In the genomic region with DNA sequence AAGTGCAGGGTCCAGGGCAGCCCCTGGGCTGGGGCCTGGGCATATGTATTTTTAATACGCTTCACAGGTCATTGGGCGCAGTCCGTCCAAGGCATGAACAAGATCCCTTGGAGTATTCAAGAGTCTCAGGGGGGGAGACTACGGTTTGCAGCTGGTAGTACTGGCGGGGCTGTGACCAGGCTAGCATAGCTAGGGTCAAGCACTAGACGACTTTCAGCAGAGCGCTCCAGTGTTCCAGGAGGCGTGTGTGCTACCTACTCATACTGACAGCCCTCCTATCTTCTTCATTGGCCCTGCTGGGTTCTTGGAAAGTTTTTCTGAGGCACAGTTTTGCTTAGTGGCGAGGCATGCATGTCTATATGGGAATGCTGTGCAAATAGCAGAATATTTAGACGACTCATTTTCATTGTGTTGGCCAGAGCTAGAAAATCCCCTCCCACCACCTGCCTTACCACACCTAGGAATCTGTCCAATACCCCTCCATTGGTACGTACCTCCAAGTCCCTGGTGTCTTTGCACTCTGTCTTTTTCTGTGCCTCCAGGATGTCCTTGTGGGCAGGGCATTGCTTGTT, we compare ENCODE assay signal across 19 cellular contexts.
DNase-seq lines count a peak whose midpoint lies in the region; ATAC-seq, FAIRE-seq and TF ChIP-seq lines count a peak whose summit lies in the region.
"Had no signal": no experiment of that assay in that cellular context is flagged by ENCODE, and none has a peak within 500 bp of the region (broad histone marks: within the 10 kb centered on the region; RNA-seq: fewer than 3 reads in every experiment).

No MANE protein-coding gene starts in this region.

- no peak overlapping the region for H2BK5ac ChIP-seq in IMR-90 (ENCODE audit: low read depth, low read length, poor library complexity, severe bottlenecking)
- no peak overlapping the region for H2BK5ac ChIP-seq in H1 (ENCODE audit: low read depth, low read length)

- H3K27ac ChIP-seq in IMR-90 (ENCODE audit: insufficient read depth, low read length): no peak overlapping the region
- no peak overlapping the region for H3K27ac ChIP-seq in H1 (ENCODE audit: low read depth, low read length)
- H3K27ac ChIP-seq: brain microvascular endothelial cell, colonic mucosa, prostate gland had no signal

- H3K18ac ChIP-seq in IMR-90 (ENCODE audit: low read depth, low read length): no peak overlapping the region
- H3K18ac ChIP-seq in H1 (ENCODE audit: extremely low read depth, low read length): no peak overlapping the region

- WGBS in IMR-90 (ENCODE audit: extremely low coverage in 2 of 2, insufficient read length in 1 of 2), 2 experiments: 92% methylated on average over 4 of the region's 11 CpGs; no CpG with 5 or more reads in 1 of the 2 experiments
- WGBS in H1 (ENCODE audit: extremely low coverage in 1 of 2, insufficient coverage in 1 of 2, insufficient read length in 1 of 2, insufficient replicate concordance in 2 of 2, low coverage in 1 of 2, low lambda C conversion rate in 2 of 2, missing lambda C conversion rate in 1 of 2), 2 experiments: 85% methylated on average over 11 of the region's 11 CpGs; no CpG with 5 or more reads in 1 of the 2 experiments

- H3K14ac ChIP-seq in IMR-90 (replicated peaks; ENCODE audit: low read depth, low read length) (no peak overlapping the region), H1 (ENCODE audit: insufficient read length) (no peak overlapping the region)

- H4K91ac ChIP-seq in IMR-90 (ENCODE audit: insufficient read depth, low read depth, low read length): no peak overlapping the region
- H4K91ac ChIP-seq in H1 (replicated peaks; ENCODE audit: insufficient read length, low read length): no peak overlapping the region

- H4K5ac ChIP-seq in IMR-90 (ENCODE audit: low read depth, low read length) (no peak overlapping the region), H1 (ENCODE audit: insufficient read length, low read depth, low read length) (no peak overlapping the region)

- in situ Hi-C loops in IMR-90 (cut with MboI; ENCODE audit: low sequenced_read_pairs): loop anchor here (25.0 kb wide), 1 partner anchor 467 kb away; a partner anchor contains a TSS

- peaks cover 0 to 35% of the 10 kb centered on the region in 2 experiments; a peak in 1 of 4 replicates for H3K79me2 ChIP-seq in H1 (ENCODE audit: control insufficient read depth in 1 of 2, insufficient read depth in 2 of 2, low read length in 2 of 2)

- H2AFZ ChIP-seq in IMR-90 (replicated peaks; ENCODE audit: low read length, poor library complexity): no peak overlapping the region
- H2AFZ ChIP-seq in H1 (ENCODE audit: low read length): no peak overlapping the region

- H2AK5ac ChIP-seq in IMR-90 (ENCODE audit: low read depth, low read length) (no peak overlapping the region; the same call in 1 of the 2 replicates), H1 (ENCODE audit: low read depth, low read length) (no peak overlapping the region)

- CTCF ChIA-PET in IMR-90 (lab: Yijun Ruan, JAX) (no interaction called here), H1 (lab: Charles Lee; ENCODE audit: partially characterized antibody) (interaction anchor here (0.5 to 1.6 kb wide), 5 partner anchors 22 to 123 kb away, joined by 3 to 4 read pairs (median 3); no protein-coding TSS in a partner anchor)

- FAIRE-seq in H1 (lab: Jason Lieb, UNC): no peak

- H3K79me1 ChIP-seq in IMR-90 (ENCODE audit: low read depth in 1 of 2, low read length in 2 of 2) (peaks cover 44 to 93% of the 10 kb centered on the region in 2 experiments), H1 (ENCODE audit: low read depth, low read length) (peaks cover 35% of the 10 kb centered on the region)

- no peak overlapping the region for H3K9ac ChIP-seq in IMR-90 (ENCODE audit: low read depth, low read length)
- H3K9ac ChIP-seq in H1 (replicated peaks in 1 of 4; ENCODE audit: extremely low read depth in 1 of 4, low read depth in 3 of 4, low read length in 3 of 4): no peak overlapping the region; a peak in 1 of 7 replicates

- TF ChIP-seq RAD21 in IMR-90 (IDR thresholded peaks at IDR 0.05; ENCODE audit: low read length) (no peak), H1 (IDR thresholded peaks at IDR 0.05 in 1 of 2, conservative IDR thresholded peaks at IDR 0.05 in 1 of 2; ENCODE audit: low read depth in 2 of 2, low read length in 2 of 2) (no peak)

- peaks cover 36% of the 10 kb centered on the region for H3K9me1 ChIP-seq in IMR-90 (ENCODE audit: insufficient read depth, low read length)

- no peak overlapping the region for H2BK120ac ChIP-seq in IMR-90 (ENCODE audit: low read depth, low read length)
- no peak overlapping the region for H2BK120ac ChIP-seq in H1 (replicated peaks; ENCODE audit: low read depth, low read length)

- TF ChIP-seq POLR2A in IMR-90 (IDR thresholded peaks at IDR 0.05; ENCODE audit: low read depth, low read length) (no peak), H1 (IDR thresholded peaks at IDR 0.05; ENCODE audit: control extremely low read depth in 1 of 2, low read depth in 2 of 2, low read length in 2 of 2) (no peak)

- no peak overlapping the region for H2AK9ac ChIP-seq in IMR-90 (replicated peaks; ENCODE audit: low read depth, low read length, poor library complexity)

- H3K23me2 ChIP-seq in H1 (ENCODE audit: low read depth, low read length): no peaks in the 10 kb centered on the region

- H3K56ac ChIP-seq in IMR-90 (ENCODE audit: extremely low read depth, insufficient read depth, low read length) (no peak overlapping the region), H1 (replicated peaks; ENCODE audit: insufficient read length, low read depth, low read length) (no peak overlapping the region)

- peak; percentile 50 for DNase-seq in Right ventricle myocardium inferior (ENCODE audit: missing footprints)
- DNase-seq in left ventricle myocardium superior: no peak
- peak; percentile 64 for DNase-seq in IMR-90
- no peak for DNase-seq in H1 (ENCODE audit: low read depth in 1 of 2, low spot score in 2 of 2)
- no peak for DNase-seq in DMS 273 treated with DMSO at 0.1 percent for 48 hours (lab: John Stamatoyannopoulos, UW)
- DNase-seq in NCI-H82 (lab: John Stamatoyannopoulos, UW): no peak
- DNase-seq: activated CD4-positive, CD25-positive, alpha-beta regulatory T cell treated with anti-CD3 and anti-CD28 coated beads, Interleukin-2, amount 50 U/mL, for 72 hours; activated naive CD8-positive, alpha-beta T cell treated with anti-CD3 and anti-CD28 coated beads, Interleukin-2, amount 10 ng/mL, durations not matched to agents 7 days and 5 days; brain microvascular endothelial cell; colonic mucosa; hypothalamus; islet precursor cell; natural killer cell; NCI-H2171 treated with DMSO at 0.1 percent for 48 hours; NCI-H774; stimulated activated CD4-positive, alpha-beta T cell treated with anti-CD3 and anti-CD28 coated beads, Interleukin-4, amount 100 ng/mL, for 4 hours had no signal

- no peak overlapping the region for H2BK20ac ChIP-seq in IMR-90 (ENCODE audit: low read depth, low read length)
- no peak overlapping the region for H2BK20ac ChIP-seq in H1 (ENCODE audit: low read length)

- no peak overlapping the region for H2BK15ac ChIP-seq in IMR-90 (ENCODE audit: low read depth, low read length)
- peak overlapping the region; percentile 13; the same call in 1 of the 2 replicates for H2BK15ac ChIP-seq in H1 (ENCODE audit: low read length)

- intact Hi-C loops in Right ventricle myocardium inferior (cut with DNase I) (no loop called here), left ventricle myocardium superior (cut with micrococcal nuclease) (no loop called here), IMR-90 (cut with micrococcal nuclease) (no loop called here)

- no TSS peak for BruUV-seq in IMR-90 (replicated peaks; lab: Mats Ljungman, UMichigan)

- dilution Hi-C loops in IMR-90 (cut with HindIII; ENCODE audit: low sequenced_read_pairs, unreplicated experiment): no loop called here

- H3K4me3 ChIP-seq in IMR-90 (ENCODE audit: insufficient read depth, low read depth, low read length) (no peak overlapping the region), H1 (ENCODE audit: extremely low read depth in 1 of 4, insufficient read depth in 2 of 4, low read depth in 3 of 4, low read length in 4 of 4) (no peak overlapping the region)
- H3K4me3 ChIP-seq: colonic mucosa, prostate gland had no signal

- POLR2A ChIA-PET in IMR-90 (lab: Charles Lee; ENCODE audit: unreplicated experiment) (no interaction called here), H1 (lab: Charles Lee; ENCODE audit: partially characterized antibody) (interaction anchor here (0.9 kb wide), 1 partner anchor 16 kb away, joined by 3 read pairs; no protein-coding TSS in a partner anchor)

- H3K4me2 ChIP-seq in IMR-90 (ENCODE audit: low read depth, low read length) (no peak overlapping the region), H1 (ENCODE audit: insufficient read depth in 1 of 2, low read depth in 2 of 2, low read length in 2 of 2) (no peak overlapping the region)

- H2BK12ac ChIP-seq in H1 (ENCODE audit: low read depth, low read length): no peak overlapping the region

- TF ChIP-seq CTCF in IMR-90 (conservative IDR thresholded peaks at IDR 0.05; ENCODE audit: low read depth, low read length): no peak
- TF ChIP-seq CTCF in H1 (IDR thresholded peaks at IDR 0.05; ENCODE audit: control extremely low read depth in 1 of 3, insufficient read depth in 1 of 3, low read depth in 1 of 3, low read length in 3 of 3): no peak

- H3K4ac ChIP-seq in IMR-90 (ENCODE audit: low read depth, low read length) (no peak overlapping the region), H1 (replicated peaks; ENCODE audit: insufficient read length, low read depth, low read length) (no peak overlapping the region)

- H3K4me1 ChIP-seq in IMR-90 (ENCODE audit: control insufficient read depth, insufficient read depth, low read length): peaks cover 25% of the 10 kb centered on the region
- peaks cover 4 to 20% (median 10%) of the 10 kb centered on the region in 4 experiments; a peak in 6 of 7 replicates for H3K4me1 ChIP-seq in H1 (replicated peaks in 1 of 4; ENCODE audit: control insufficient read depth in 3 of 4, insufficient read depth in 4 of 4, low read length in 3 of 4)
- H3K4me1 ChIP-seq: colonic mucosa, prostate gland had no signal

- ATAC-seq in Right ventricle myocardium inferior (no peak), left ventricle myocardium superior (no peak), IMR-90 (ENCODE audit: low read depth) (peak; percentile 34), HG02981 (IDR thresholded peaks at IDR 0.05; ENCODE audit: unreplicated experiment) (no peak), HG03442 (IDR thresholded peaks at IDR 0.05; ENCODE audit: unreplicated experiment) (no peak)
- ATAC-seq: natural killer cell had no signal

- H4K8ac ChIP-seq in IMR-90 (ENCODE audit: low read depth in 2 of 2, low read length in 2 of 2) (no peak overlapping the region), H1 (ENCODE audit: extremely low read depth, insufficient read depth, low read length) (no peak overlapping the region)

- H4K20me1 ChIP-seq in IMR-90 (ENCODE audit: insufficient read depth, low read length): peaks cover 91% of the 10 kb centered on the region
- H4K20me1 ChIP-seq in H1 (replicated peaks in 1 of 2; ENCODE audit: control insufficient read depth in 1 of 2, insufficient read depth in 2 of 2, low read length in 2 of 2): peaks cover 10 to 17% of the 10 kb centered on the region in 2 experiments

- H3K23ac ChIP-seq in IMR-90 (ENCODE audit: low read depth, low read length): no peak overlapping the region
- H3K23ac ChIP-seq in H1 (ENCODE audit: insufficient read length): no peak overlapping the region

- no peaks in the 10 kb centered on the region for H3K9me3 ChIP-seq in IMR-90 (ENCODE audit: control insufficient read depth, insufficient read depth, low read length)
- no peaks in the 10 kb centered on the region for H3K9me3 ChIP-seq in H1 (ENCODE audit: insufficient read depth in 2 of 2, low read depth in 1 of 2, low read length in 1 of 2)
- H3K9me3 ChIP-seq: colonic mucosa, prostate gland had no signal

- H3K36me3 ChIP-seq in IMR-90 (ENCODE audit: control insufficient read depth, insufficient read depth, low read length) (peaks cover 27% of the 10 kb centered on the region), H1 (ENCODE audit: control insufficient read depth in 2 of 4, insufficient read depth in 4 of 4, low read length in 3 of 4) (peaks cover 0 to 11% (median 4%) of the 10 kb centered on the region in 4 experiments; a peak in 4 of 8 replicates)
- H3K36me3 ChIP-seq: colonic mucosa, prostate gland had no signal

- H3K27me3 ChIP-seq in IMR-90 (ENCODE audit: control insufficient read depth, insufficient read depth, low read length): no peaks in the 10 kb centered on the region
- H3K27me3 ChIP-seq in H1 (replicated peaks in 1 of 4; ENCODE audit: control insufficient read depth in 3 of 4, extremely low read depth in 1 of 4, insufficient read depth in 3 of 4, low read length in 3 of 4): no peaks in the 10 kb centered on the region; a peak in 1 of 7 replicates
- H3K27me3 ChIP-seq: brain microvascular endothelial cell, colonic mucosa had no signal

- TF ChIP-seq EP300 in H1 (IDR thresholded peaks at IDR 0.05; ENCODE audit: borderline replicate concordance in 1 of 2, low read depth in 2 of 2, low read length in 2 of 2): no peak

Comparison
In these comparisons a context has a peak if more than half of its experiments do, and no peak if none do; other contexts are left out.
1. DNase-seq: peak in Right ventricle myocardium inferior (single experiment) and IMR-90 (single experiment); none in left ventricle myocardium superior (single experiment), H1 (0 of 2), DMS 273 treated with DMSO at 0.1 percent for 48 hours (single experiment) and NCI-H82 (single experiment).